ENCODE assay signal across 8 cellular contexts in the genomic region with DNA sequence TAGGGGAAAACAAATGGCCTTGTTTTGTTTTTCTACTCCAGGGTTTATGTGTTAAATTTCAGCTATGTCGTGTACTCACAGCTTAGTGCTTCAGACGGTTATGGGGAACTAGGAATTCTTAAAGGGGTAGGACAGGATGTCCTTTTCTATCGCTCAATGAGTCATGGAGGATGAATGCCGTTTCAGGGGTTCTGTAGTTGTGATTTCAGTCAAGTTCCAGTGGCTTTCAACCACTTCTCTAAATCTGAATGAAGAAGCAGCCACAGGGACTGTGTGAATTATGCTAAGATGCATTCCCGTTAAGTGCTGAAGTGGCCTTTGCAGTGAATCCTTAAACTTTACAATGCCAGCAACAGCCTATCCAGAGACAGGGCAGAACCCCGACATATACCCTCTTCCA.
DNase-seq lines count a peak whose midpoint lies in the region; ATAC-seq lines count a peak whose summit lies in the region.

No MANE protein-coding gene starts in this region.

- H3K9ac ChIP-seq in HUES64 (ENCODE audit: low read depth, low read length) (no peak overlapping the region), mesenchymal stem cell (ENCODE audit: low read length) (peak overlapping the region; percentile 75)

- no peak overlapping the region for H2AFZ ChIP-seq in mesenchymal stem cell (ENCODE audit: low read depth, low read length)

- no peak overlapping the region for H3K23ac ChIP-seq in mesenchymal stem cell (ENCODE audit: low read length in 2 of 2)

- H3K4me2 ChIP-seq in mesenchymal stem cell (ENCODE audit: low read length, poor library complexity, severe bottlenecking) = no peak overlapping the region

- H3K14ac ChIP-seq in mesenchymal stem cell (ENCODE audit: low read length in 2 of 2) = no peak overlapping the region

- ATAC-seq in GM21619 (IDR thresholded peaks at IDR 0.05; ENCODE audit: unreplicated experiment) = peak; percentile 84

- no peak overlapping the region for H2BK120ac ChIP-seq in mesenchymal stem cell (ENCODE audit: low read depth, low read length)

- H2BK15ac ChIP-seq in mesenchymal stem cell (ENCODE audit: low read depth, poor library complexity, severe bottlenecking) = peak overlapping the region; percentile 19

- peak overlapping the region; percentile 33; the same call in 1 of the 2 replicates for H3K27ac ChIP-seq in HUES64 (ENCODE audit: low read depth, low read length)
- peak overlapping the region; percentile 24 for H3K27ac ChIP-seq in caudate nucleus (ENCODE audit: low read depth, low read length)
- H3K27ac ChIP-seq in mesenchymal stem cell (ENCODE audit: low read length, poor library complexity, severe bottlenecking) = peak overlapping the region; percentile 53

- no peaks in the 10 kb centered on the region for H3K79me1 ChIP-seq in mesenchymal stem cell (replicated peaks; ENCODE audit: low read length, poor library complexity, severe bottlenecking)

- H4K91ac ChIP-seq in mesenchymal stem cell (ENCODE audit: low read length) = peak overlapping the region; percentile 44

- H4K8ac ChIP-seq in mesenchymal stem cell (ENCODE audit: low read length) = peak overlapping the region; percentile 70

- peak overlapping the region; percentile 64 to 94 for H2BK12ac ChIP-seq in mesenchymal stem cell (ENCODE audit: low read length in 2 of 2)

- H3K4me3 ChIP-seq in HUES64 (ENCODE audit: low read length) (no peak overlapping the region), mesenchymal stem cell (ENCODE audit: insufficient read depth in 1 of 2, low read depth in 1 of 2, low read length in 2 of 2) (peak overlapping the region in 1 of 2 experiments; percentile 35)

- peaks cover 16% of the 10 kb centered on the region for H3K4me1 ChIP-seq in HUES64 (ENCODE audit: insufficient read depth, low read length)
- H3K4me1 ChIP-seq in mesenchymal stem cell (ENCODE audit: control insufficient read depth, insufficient read depth, low read depth, low read length) = peaks cover 2% of the 10 kb centered on the region

- H3K4ac ChIP-seq in mesenchymal stem cell (ENCODE audit: low read depth in 1 of 2, low read length in 2 of 2) = peak overlapping the region; percentile 48 to 71

- peak overlapping the region; percentile 85 to 89 for H3K18ac ChIP-seq in mesenchymal stem cell (ENCODE audit: low read depth in 1 of 2, low read length in 2 of 2)

- DNase-seq in GM03348 (ENCODE audit: low spot score) = peak; percentile 37
- DNase-seq in caudate nucleus (lab: John Stamatoyannopoulos, UW) = peak in 2 of 61 donors; percentile 3 to 15
- DNase-seq in mesenchymal stem cell = peak; percentile 80
- no peak for DNase-seq in activated effector memory CD4-positive, alpha-beta T cell treated with Interleukin-2 at 50 U/mL for 16 hours
- DNase-seq in DMS79 treated with DMSO at 0.1 percent for 48 hours (lab: John Stamatoyannopoulos, UW) = no peak
- no peak for DNase-seq in 8988T

- WGBS in HUES64 = 67% methylated on average over 6 of the region's 6 CpGs
- 7% methylated on average over 6 of the region's 6 CpGs for WGBS in mesenchymal stem cell

- no peaks in the 10 kb centered on the region for H3K27me3 ChIP-seq in HUES64 (ENCODE audit: insufficient read depth, low read length)
- no peaks in the 10 kb centered on the region for H3K27me3 ChIP-seq in mesenchymal stem cell (ENCODE audit: control insufficient read depth in 1 of 2, insufficient read depth in 1 of 2, low read length in 2 of 2)

- no peaks in the 10 kb centered on the region for H3K36me3 ChIP-seq in HUES64 (ENCODE audit: insufficient read depth, low read length)
- no peaks in the 10 kb centered on the region for H3K36me3 ChIP-seq in mesenchymal stem cell (ENCODE audit: control insufficient read depth in 1 of 2, insufficient read depth in 2 of 2, low read depth in 1 of 2, low read length in 2 of 2)

- H3K9me3 ChIP-seq in HUES64 (ENCODE audit: insufficient read depth, low read depth, low read length) (no peaks in the 10 kb centered on the region), mesenchymal stem cell (ENCODE audit: control insufficient read depth, low read length) (no peaks in the 10 kb centered on the region)

- no peak overlapping the region for H2BK5ac ChIP-seq in mesenchymal stem cell (ENCODE audit: low read depth, low read length, poor library complexity, severe bottlenecking)

- H2AK5ac ChIP-seq in mesenchymal stem cell (ENCODE audit: low read length, severe bottlenecking) = peak overlapping the region; percentile 76

Comparison
In these comparisons a context has a peak if more than half of its experiments do, and no peak if none do; other contexts are left out.
1. DNase-seq: peak in GM03348 (single experiment) and mesenchymal stem cell (single experiment); none in activated effector memory CD4-positive, alpha-beta T cell treated with Interleukin-2 at 50 U/mL for 16 hours (single experiment), DMS79 treated with DMSO at 0.1 percent for 48 hours (single experiment) and 8988T (single experiment).
2. Peak in every context shown above with its lines, with median percentiles within 50 percentile points of each other: H3K27ac ChIP-seq.